ENCODE assay signal across 1 cellular context in the genomic region with DNA sequence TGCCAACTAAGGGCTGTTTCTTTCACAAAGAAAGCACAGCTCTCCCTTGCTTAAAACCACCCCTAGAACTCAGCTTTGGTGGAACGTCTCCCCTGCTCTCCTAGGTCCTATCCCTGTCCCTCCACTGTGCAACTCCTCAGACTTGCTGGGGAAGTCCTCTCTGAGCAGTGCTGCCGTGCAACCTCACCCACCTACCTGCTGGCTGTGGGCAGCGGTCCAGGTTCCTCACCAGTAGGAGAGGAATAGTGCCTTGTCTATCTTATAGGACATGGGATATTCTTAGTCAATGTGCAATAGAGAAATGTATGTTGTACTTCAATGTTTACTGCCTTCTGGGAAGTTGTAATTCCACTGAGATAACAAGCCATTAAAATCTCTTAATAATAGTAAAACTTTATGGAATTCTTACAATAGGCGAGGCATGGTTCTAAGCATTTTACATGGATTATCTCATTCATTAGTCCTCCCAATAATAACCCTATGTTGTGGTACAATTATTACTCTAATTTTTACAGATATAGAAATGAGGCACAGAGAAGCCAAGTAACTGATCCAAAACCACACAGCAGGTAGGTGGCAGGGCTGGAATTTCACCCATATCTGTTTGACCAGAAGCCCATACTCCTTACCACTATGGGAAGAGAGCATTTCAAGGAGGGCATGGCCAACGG.
TF ChIP-seq lines count a peak whose summit lies in the region.

No MANE protein-coding gene starts in this region.

TF ChIP-seq in GM23338, 12 proteins besides CTCF, POLR2A, EP300 and RAD21 (continued from another document):
- TF ChIP-seq ZNF462 (CRISPR knock-in tag; IDR thresholded peaks at IDR 0.05) (no peak), CREB1 (CRISPR knock-in tag; IDR thresholded peaks at IDR 0.05; ENCODE audit: low read depth) (no peak), NANOG (IDR thresholded peaks at IDR 0.05; ENCODE audit: borderline replicate concordance) (no peak), JUNB (IDR thresholded peaks at IDR 0.05; ENCODE audit: unreplicated experiment) (no peak), STAT1 (IDR thresholded peaks at IDR 0.05; ENCODE audit: unreplicated experiment) (no peak), EZH2 (IDR thresholded peaks at IDR 0.05; ENCODE audit: low read depth, unreplicated experiment) (no peak), ZNF331 (CRISPR knock-in tag; IDR thresholded peaks at IDR 0.05; ENCODE audit: low read depth) (no peak), ZNF114 (CRISPR knock-in tag; IDR thresholded peaks at IDR 0.05) (no peak), REST (IDR thresholded peaks at IDR 0.05; ENCODE audit: unreplicated experiment) (no peak), POLR2AphosphoS5 (IDR thresholded peaks at IDR 0.05; ENCODE audit: low read depth) (no peak)
- TF ChIP-seq, protein P1, sequence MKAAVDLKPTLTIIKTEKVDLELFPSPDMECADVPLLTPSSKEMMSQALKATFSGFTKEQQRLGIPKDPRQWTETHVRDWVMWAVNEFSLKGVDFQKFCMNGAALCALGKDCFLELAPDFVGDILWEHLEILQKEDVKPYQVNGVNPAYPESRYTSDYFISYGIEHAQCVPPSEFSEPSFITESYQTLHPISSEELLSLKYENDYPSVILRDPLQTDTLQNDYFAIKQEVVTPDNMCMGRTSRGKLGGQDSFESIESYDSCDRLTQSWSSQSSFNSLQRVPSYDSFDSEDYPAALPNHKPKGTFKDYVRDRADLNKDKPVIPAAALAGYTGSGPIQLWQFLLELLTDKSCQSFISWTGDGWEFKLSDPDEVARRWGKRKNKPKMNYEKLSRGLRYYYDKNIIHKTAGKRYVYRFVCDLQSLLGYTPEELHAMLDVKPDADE (IDR thresholded peaks at IDR 0.05), result no peak
